ENCODE assay signal across 8 cellular contexts in the genomic region with DNA sequence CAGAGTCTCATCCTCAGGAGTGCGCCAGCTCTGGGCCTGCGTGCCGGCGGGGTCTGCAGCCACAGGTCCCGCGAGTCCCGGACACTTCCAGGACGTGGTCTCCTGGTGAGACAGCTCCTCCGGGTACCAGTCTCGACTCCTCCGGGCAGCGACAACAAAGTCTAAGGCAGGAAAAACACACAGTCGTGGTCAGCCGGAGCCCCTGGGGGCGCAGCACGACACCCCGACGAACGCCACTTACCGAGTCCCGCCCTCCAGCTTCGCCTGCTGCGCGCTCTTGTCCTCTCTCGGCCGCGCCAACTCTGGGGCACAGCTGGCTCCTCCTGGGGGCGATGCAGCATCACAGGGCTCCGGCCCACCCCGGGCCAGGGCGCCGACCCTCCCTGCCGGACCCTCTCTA. TPM values are rescaled to one million over a fixed set of nuclear protein-coding genes. Genes with fewer than 3 reads are reported as not detected.
DNase-seq lines count a peak whose midpoint lies in the region; ATAC-seq and TF ChIP-seq lines count a peak whose summit lies in the region.

No MANE protein-coding gene starts in this region.

- ATAC-seq in CD4-positive, alpha-beta T cell (ENCODE audit: poor library complexity), result no peak
- ATAC-seq in esophagus mucosa (peak; percentile 34), GM21367 (IDR thresholded peaks at IDR 0.05; ENCODE audit: unreplicated experiment) (no peak), GM21526 (IDR thresholded peaks at IDR 0.05; ENCODE audit: low FRiP score, unreplicated experiment) (no peak)

- peaks cover 21% of the 10 kb centered on the region for H3K4me1 Mint-ChIP-seq in CD4-positive, alpha-beta T cell (ENCODE audit: low read depth)

- H3K4me3 Mint-ChIP-seq in CD4-positive, alpha-beta T cell, result peak overlapping the region; percentile 93

- no peaks in the 10 kb centered on the region for H3K9me3 ChIP-seq in CD4-positive, alpha-beta T cell (ENCODE audit: control insufficient read depth, low read length)

- H3K27ac Mint-ChIP-seq in CD4-positive, alpha-beta T cell, result peak overlapping the region; percentile 83

- H3K27me3 ChIP-seq in CD4-positive, alpha-beta T cell (ENCODE audit: control insufficient read depth, insufficient read depth, low read length), result no peaks in the 10 kb centered on the region

- POLR2A ChIA-PET in CD4-positive, alpha-beta T cell (lab: Charles Lee), result interaction anchor here (1.2 to 5.4 kb wide), 3 partner anchors 13 to 81 kb away, joined by 5 to 51 read pairs (median 10); a partner anchor contains a TSS

- H3K27me3 Mint-ChIP-seq in CD4-positive, alpha-beta T cell, result no peaks in the 10 kb centered on the region

- peaks cover 42% of the 10 kb centered on the region for H3K36me3 Mint-ChIP-seq in CD4-positive, alpha-beta T cell (ENCODE audit: low read depth)

- CTCF ChIA-PET in CD4-positive, alpha-beta T cell (lab: Charles Lee), result interaction anchor here (0.7 kb wide), 1 partner anchor 61 kb away, joined by 3 read pairs; a partner anchor contains a TSS

- no peak for TF ChIP-seq CTCF in CD4-positive, alpha-beta T cell (IDR thresholded peaks at IDR 0.05)

- intact Hi-C loops in CD4-positive, alpha-beta T cell (cut with DNase I, micrococcal nuclease), result loop anchor here (1.0 to 10.0 kb wide), 3 partner anchors 12 to 1515 kb away; a partner anchor contains a TSS

- DNase-seq in CD4-positive, alpha-beta T cell, result no peak
- peak; percentile 26 for DNase-seq in NCI-H2171 (lab: John Stamatoyannopoulos, UW)
- DNase-seq in pons (ENCODE audit: low spot score), result peak; percentile 27
- DNase-seq in NCI-H1436 (lab: John Stamatoyannopoulos, UW), result no peak
- no peak for DNase-seq in NCI-H774 (lab: John Stamatoyannopoulos, UW)

- no peaks in the 10 kb centered on the region for H3K9me3 Mint-ChIP-seq in CD4-positive, alpha-beta T cell

- H3K27ac ChIP-seq in CD4-positive, alpha-beta T cell (ENCODE audit: low read depth, low read length), result no peak overlapping the region

RNA-seq across cellular contexts. Expression of a gene that starts 13.4 kb away (rescaled TPM):
- 10 to 100 TPM; 19.2 to 20.3 TPM for total RNA-seq in CD4-positive, alpha-beta T cell
- total RNA-seq in esophagus mucosa, result 8.1 TPM

RNA-seq across cellular contexts. Expression of a gene that starts 13.8 kb away (rescaled TPM):
- 10 to 100 TPM; 88.3 to 98.7 TPM for total RNA-seq in CD4-positive, alpha-beta T cell
- 35.0 TPM for total RNA-seq in esophagus mucosa

RNA-seq across cellular contexts. Expression of a gene that starts 31.0 kb away (rescaled TPM):
- total RNA-seq in CD4-positive, alpha-beta T cell, result 1 to 10 TPM; 2.5 to 2.9 TPM
- total RNA-seq in esophagus mucosa, result 11.1 TPM

Comparison
In these comparisons a context has a peak if more than half of its experiments do, and no peak if none do; other contexts are left out.
1. DNase-seq: peak in NCI-H2171 (single experiment) and pons (single experiment); none in CD4-positive, alpha-beta T cell (0 of 10), NCI-H1436 (single experiment) and NCI-H774 (single experiment).